ENCODE assay signal across 1 cellular context in genomic region chr19:55155784-55156183, GRCh38.
TF ChIP-seq lines count a peak whose summit lies in the region.

No MANE protein-coding gene starts in this region.

TF ChIP-seq in HepG2, 621 proteins besides CTCF, POLR2A, EP300 and RAD21:
- TF ChIP-seq ZNF263 (CRISPR knock-in tag; IDR thresholded peaks at IDR 0.05) (0 out of 2 replicates have a peak, but pooled peaks have one; percentile 8), ZSCAN22 (CRISPR knock-in tag; IDR thresholded peaks at IDR 0.05) (peak; percentile 93), ZFX (CRISPR knock-in tag; IDR thresholded peaks at IDR 0.05; ENCODE audit: low read depth) (peak; percentile 17; the same call in 1 of the 2 replicates)
